In the genomic region with DNA sequence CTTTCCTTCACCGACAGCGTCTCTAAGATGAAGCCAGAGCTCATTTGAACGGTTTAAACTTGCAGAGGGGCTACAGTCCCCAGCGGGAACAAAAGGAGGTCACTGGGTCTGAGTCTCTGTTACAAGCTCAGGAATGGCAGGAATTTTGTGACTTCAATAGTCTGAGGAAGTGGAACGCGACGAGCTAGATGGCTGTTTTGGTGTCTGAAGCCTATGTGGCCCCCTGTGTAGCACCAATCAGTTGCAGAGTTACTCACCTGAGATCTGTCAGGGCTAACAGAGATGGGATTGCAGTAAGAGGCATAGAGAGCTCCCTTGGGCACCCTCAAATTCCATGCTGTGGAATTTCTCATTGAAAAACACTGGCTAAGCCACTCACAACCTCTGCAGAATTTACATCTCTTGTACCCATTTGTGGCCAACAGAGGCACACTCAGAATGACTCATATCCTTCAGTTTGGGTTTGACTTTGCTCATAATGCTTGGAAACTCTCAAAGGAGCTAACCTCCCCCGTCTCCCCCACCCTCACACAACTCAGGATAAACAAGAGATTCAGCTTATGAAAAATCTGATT, we compare ENCODE assay signal across 11 cellular contexts. TPM values are rescaled to one million over a fixed set of nuclear protein-coding genes. Genes with fewer than 3 reads are reported as not detected.
DNase-seq lines count a peak whose midpoint lies in the region; ATAC-seq and TF ChIP-seq lines count a peak whose summit lies in the region.
"Had no signal": no experiment of that assay in that cellular context is flagged by ENCODE, and none has a peak within 500 bp of the region (broad histone marks: within the 10 kb centered on the region; RNA-seq: fewer than 3 reads in every experiment).

No MANE protein-coding gene starts in this region.

- intact Hi-C loops in esophagus squamous epithelium (cut with DNase I): loop anchor here (5.0 kb wide), 1 partner anchor 54 kb away; no protein-coding TSS in a partner anchor

- no peak overlapping the region for H3K27ac ChIP-seq in esophagus squamous epithelium
- H3K27ac ChIP-seq: KMS-11 had no signal

- TF ChIP-seq CTCF in esophagus squamous epithelium (IDR thresholded peaks at IDR 0.05): no peak

- H3K4me1 Mint-ChIP-seq in activated naive CD4-positive, alpha-beta T cell treated with anti-CD3 and anti-CD28 coated beads, Interleukin-2, amount 10 ng/mL, durations not matched to agents 7 days and 5 days: peaks cover 26% of the 10 kb centered on the region

- no peak for TF ChIP-seq POLR2A in esophagus squamous epithelium (IDR thresholded peaks at IDR 0.05)

- no peaks in the 10 kb centered on the region for H3K4me1 ChIP-seq in esophagus squamous epithelium

- CTCF ChIA-PET in activated naive CD4-positive, alpha-beta T cell treated with anti-CD3 and anti-CD28 coated beads, Interleukin-2, amount 10 ng/mL, durations not matched to agents 7 days and 5 days (lab: Charles Lee): interaction anchor here (0.6 to 7.4 kb wide), 10 partner anchors 9 to 166 kb away, joined by 3 to 125 read pairs (median 4); no protein-coding TSS in a partner anchor

- no peaks in the 10 kb centered on the region for H3K9me3 Mint-ChIP-seq in activated naive CD4-positive, alpha-beta T cell treated with anti-CD3 and anti-CD28 coated beads, Interleukin-2, amount 10 ng/mL, durations not matched to agents 7 days and 5 days
- H3K9me3 Mint-ChIP-seq: CD8-positive, alpha-beta T cell had no signal

- no peak overlapping the region for H3K4me3 ChIP-seq in esophagus squamous epithelium

- no peaks in the 10 kb centered on the region for H3K36me3 ChIP-seq in esophagus squamous epithelium

- H3K36me3 Mint-ChIP-seq in activated naive CD4-positive, alpha-beta T cell treated with anti-CD3 and anti-CD28 coated beads, Interleukin-2, amount 10 ng/mL, durations not matched to agents 7 days and 5 days: no peaks in the 10 kb centered on the region
- H3K36me3 Mint-ChIP-seq: CD8-positive, alpha-beta T cell had no signal

- no peak overlapping the region for H3K27ac Mint-ChIP-seq in activated naive CD4-positive, alpha-beta T cell treated with anti-CD3 and anti-CD28 coated beads, Interleukin-2, amount 10 ng/mL, durations not matched to agents 7 days and 5 days
- H3K27ac Mint-ChIP-seq: CD8-positive, alpha-beta T cell had no signal

- DNase-seq in stimulated activated naive CD4-positive, alpha-beta T cell treated with Interleukin-2 at 50 U/mL for 16 hours (lab: John Stamatoyannopoulos, UW): peak; percentile 18
- DNase-seq in stimulated activated naive CD4-positive, alpha-beta T cell (lab: John Stamatoyannopoulos, UW): no peak
- DNase-seq in activated naive CD4-positive, alpha-beta T cell treated with anti-CD3 and anti-CD28 coated beads, Interleukin-2, amount 10 ng/mL, durations not matched to agents 7 days and 5 days: peak; percentile 40
- peak; percentile 85 for DNase-seq in left kidney (ENCODE audit: low read depth, low spot score)
- no peak for DNase-seq in esophagus squamous epithelium (lab: John Stamatoyannopoulos, UW)
- no peak for DNase-seq in SK-N-DZ (ENCODE audit: low spot score)
- DNase-seq: CD8-positive, alpha-beta T cell; effector CD4-positive, alpha-beta T cell had no signal

- no peaks in the 10 kb centered on the region for H3K9me3 ChIP-seq in esophagus squamous epithelium

- peaks cover 13% of the 10 kb centered on the region for H3K27me3 Mint-ChIP-seq in activated naive CD4-positive, alpha-beta T cell treated with anti-CD3 and anti-CD28 coated beads, Interleukin-2, amount 10 ng/mL, durations not matched to agents 7 days and 5 days

- ATAC-seq in GM19467 (IDR thresholded peaks at IDR 0.05; ENCODE audit: unreplicated experiment) (no peak), HG02571 (IDR thresholded peaks at IDR 0.05; ENCODE audit: unreplicated experiment) (no peak)
- ATAC-seq: CD8-positive, alpha-beta T cell had no signal

- H3K4me3 Mint-ChIP-seq in activated naive CD4-positive, alpha-beta T cell treated with anti-CD3 and anti-CD28 coated beads, Interleukin-2, amount 10 ng/mL, durations not matched to agents 7 days and 5 days: no peak overlapping the region
- H3K4me3 Mint-ChIP-seq: CD8-positive, alpha-beta T cell had no signal

- no peaks in the 10 kb centered on the region for H3K27me3 ChIP-seq in esophagus squamous epithelium

- 45 to 48% methylated on average over 4 to 7 of the region's 8 CpGs for WGBS in esophagus squamous epithelium, 2 donors

RNA-seq across cellular contexts. Expression of a gene that starts 7.1 kb away (rescaled TPM):
- total RNA-seq in esophagus squamous epithelium: under 1 TPM in 1 of 4 donors, not detected in 3; 0.64 TPM
- polyA plus RNA-seq in SK-N-DZ (2014; cell fraction: cytosol; rRNA removed): not detected in 2 replicates
- polyA plus RNA-seq in SK-N-DZ (2014; cell fraction: nucleus; rRNA removed): 0.98 TPM in 1 of 2 replicates, not detected in the other
- total RNA-seq: CD8-positive, alpha-beta T cell had no signal

Comparison
In these comparisons a context has a peak if more than half of its experiments do, and no peak if none do; other contexts are left out.
1. DNase-seq: peak in stimulated activated naive CD4-positive, alpha-beta T cell treated with Interleukin-2 at 50 U/mL for 16 hours (single experiment), activated naive CD4-positive, alpha-beta T cell treated with anti-CD3 and anti-CD28 coated beads, Interleukin-2, amount 10 ng/mL, durations not matched to agents 7 days and 5 days (single experiment) and left kidney (single experiment); none in stimulated activated naive CD4-positive, alpha-beta T cell (0 of 6), esophagus squamous epithelium (single experiment) and SK-N-DZ (single experiment).